In genomic region chr19:313169-313987, GRCh38 we compare ENCODE assay signal across 1 cellular context.
TF ChIP-seq lines count a peak whose summit lies in the region.

No MANE protein-coding gene starts in this region.

TF ChIP-seq in WTC11, 78 proteins besides CTCF, POLR2A, EP300 and RAD21 (continued from another document):
- TF ChIP-seq PRDM15 (CRISPR knock-in tag; IDR thresholded peaks at IDR 0.05), result no peak
- TF ChIP-seq, protein P1, sequence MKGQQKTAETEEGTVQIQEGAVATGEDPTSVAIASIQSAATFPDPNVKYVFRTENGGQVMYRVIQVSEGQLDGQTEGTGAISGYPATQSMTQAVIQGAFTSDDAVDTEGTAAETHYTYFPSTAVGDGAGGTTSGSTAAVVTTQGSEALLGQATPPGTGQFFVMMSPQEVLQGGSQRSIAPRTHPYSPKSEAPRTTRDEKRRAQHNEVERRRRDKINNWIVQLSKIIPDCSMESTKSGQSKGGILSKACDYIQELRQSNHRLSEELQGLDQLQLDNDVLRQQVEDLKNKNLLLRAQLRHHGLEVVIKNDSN (CRISPR knock-in tag; IDR thresholded peaks at IDR 0.05), result no peak
- TF ChIP-seq, protein P2, sequence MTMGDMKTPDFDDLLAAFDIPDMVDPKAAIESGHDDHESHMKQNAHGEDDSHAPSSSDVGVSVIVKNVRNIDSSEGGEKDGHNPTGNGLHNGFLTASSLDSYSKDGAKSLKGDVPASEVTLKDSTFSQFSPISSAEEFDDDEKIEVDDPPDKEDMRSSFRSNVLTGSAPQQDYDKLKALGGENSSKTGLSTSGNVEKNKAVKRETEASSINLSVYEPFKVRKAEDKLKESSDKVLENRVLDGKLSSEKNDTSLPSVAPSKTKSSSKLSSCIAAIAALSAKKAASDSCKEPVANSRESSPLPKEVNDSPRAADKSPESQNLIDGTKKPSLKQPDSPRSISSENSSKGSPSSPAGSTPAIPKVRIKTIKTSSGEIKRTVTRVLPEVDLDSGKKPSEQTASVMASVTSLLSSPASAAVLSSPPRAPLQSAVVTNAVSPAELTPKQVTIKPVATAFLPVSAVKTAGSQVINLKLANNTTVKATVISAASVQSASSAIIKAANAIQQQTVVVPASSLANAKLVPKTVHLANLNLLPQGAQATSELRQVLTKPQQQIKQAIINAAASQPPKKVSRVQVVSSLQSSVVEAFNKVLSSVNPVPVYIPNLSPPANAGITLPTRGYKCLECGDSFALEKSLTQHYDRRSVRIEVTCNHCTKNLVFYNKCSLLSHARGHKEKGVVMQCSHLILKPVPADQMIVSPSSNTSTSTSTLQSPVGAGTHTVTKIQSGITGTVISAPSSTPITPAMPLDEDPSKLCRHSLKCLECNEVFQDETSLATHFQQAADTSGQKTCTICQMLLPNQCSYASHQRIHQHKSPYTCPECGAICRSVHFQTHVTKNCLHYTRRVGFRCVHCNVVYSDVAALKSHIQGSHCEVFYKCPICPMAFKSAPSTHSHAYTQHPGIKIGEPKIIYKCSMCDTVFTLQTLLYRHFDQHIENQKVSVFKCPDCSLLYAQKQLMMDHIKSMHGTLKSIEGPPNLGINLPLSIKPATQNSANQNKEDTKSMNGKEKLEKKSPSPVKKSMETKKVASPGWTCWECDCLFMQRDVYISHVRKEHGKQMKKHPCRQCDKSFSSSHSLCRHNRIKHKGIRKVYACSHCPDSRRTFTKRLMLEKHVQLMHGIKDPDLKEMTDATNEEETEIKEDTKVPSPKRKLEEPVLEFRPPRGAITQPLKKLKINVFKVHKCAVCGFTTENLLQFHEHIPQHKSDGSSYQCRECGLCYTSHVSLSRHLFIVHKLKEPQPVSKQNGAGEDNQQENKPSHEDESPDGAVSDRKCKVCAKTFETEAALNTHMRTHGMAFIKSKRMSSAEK (CRISPR knock-in tag; IDR thresholded peaks at IDR 0.05; ENCODE audit: borderline replicate concordance), result no peak
- no peak for TF ChIP-seq CREB1 (CRISPR knock-in tag; IDR thresholded peaks at IDR 0.05)
- no peak for TF ChIP-seq IRF2 (CRISPR knock-in tag; IDR thresholded peaks at IDR 0.05; ENCODE audit: borderline replicate concordance, low read depth)
TF ChIP-seq in WTC11: peak in this region for 0.
